13 cellular contexts compared by ENCODE assay signal in the genomic region with DNA sequence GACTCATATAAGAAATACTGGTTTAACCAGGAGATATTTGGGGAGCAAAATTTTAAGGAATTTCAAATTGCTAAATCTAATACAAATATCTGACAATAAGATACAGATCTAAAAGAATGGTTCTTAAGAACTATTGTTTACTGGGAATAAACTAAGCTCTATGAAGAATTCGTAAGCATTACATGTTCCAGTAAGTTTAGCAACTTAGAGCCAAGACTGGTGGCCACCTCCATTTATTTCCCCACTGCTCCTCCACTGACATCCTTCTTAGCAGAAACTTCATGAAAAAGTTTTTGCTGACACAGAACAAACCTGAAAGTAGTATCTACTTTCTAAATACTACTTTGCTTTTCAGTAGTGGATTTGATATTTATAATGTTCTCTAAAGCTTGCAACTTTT.
A peak's percentile ranks its signal among the peaks of the same experiment; 100 is the strongest.
DNase-seq lines count a peak whose midpoint lies in the region; ATAC-seq, FAIRE-seq and TF ChIP-seq lines count a peak whose summit lies in the region.
"Had no signal": no experiment of that assay in that cellular context is flagged by ENCODE, and none has a peak within 500 bp of the region (broad histone marks: within the 10 kb centered on the region; RNA-seq: fewer than 3 reads in every experiment).

No MANE protein-coding gene starts in this region.

- TF ChIP-seq CTCF in keratinocyte (optimal IDR thresholded peaks at IDR 0.05 in 1 of 3, IDR thresholded peaks at IDR 0.05 in 1 of 3, conservative IDR thresholded peaks at IDR 0.05 in 1 of 3; ENCODE audit: extremely low read depth in 1 of 3, insufficient read depth in 2 of 3, low read length in 3 of 3) (no peak), endodermal cell (conservative IDR thresholded peaks at IDR 0.05) (no peak), psoas muscle (IDR thresholded peaks at IDR 0.05) (no peak)

- POLR2A ChIA-PET in naive thymus-derived CD8-positive, alpha-beta T cell (lab: Charles Lee): no interaction called here

- H3K4me1 Mint-ChIP-seq in endodermal cell: no peaks in the 10 kb centered on the region
- H3K4me1 Mint-ChIP-seq in naive thymus-derived CD8-positive, alpha-beta T cell: no peaks in the 10 kb centered on the region

- peaks cover 19% of the 10 kb centered on the region for H3K4me1 ChIP-seq in keratinocyte (ENCODE audit: control insufficient read depth, extremely low read depth, insufficient read depth, low read length)
- H3K4me1 ChIP-seq in endodermal cell (ENCODE audit: control insufficient read depth, insufficient read depth, low read length): no peaks in the 10 kb centered on the region
- H3K4me1 ChIP-seq in psoas muscle: peaks cover 4% of the 10 kb centered on the region

- no peak overlapping the region for H2AFZ ChIP-seq in keratinocyte (ENCODE audit: control insufficient read depth, low read length)

- no peak for FAIRE-seq in keratinocyte (lab: Jason Lieb, UNC)

- no peak for TF ChIP-seq POLR2A in GM18505 (IDR thresholded peaks at IDR 0.05; ENCODE audit: borderline replicate concordance, extremely low read depth, insufficient read depth, insufficient read length)

- ATAC-seq in GM18505 (IDR thresholded peaks at IDR 0.05; ENCODE audit: unreplicated experiment) (peak; percentile 69), GM21576 (IDR thresholded peaks at IDR 0.05; ENCODE audit: unreplicated experiment) (peak; percentile 82), HG03460 (IDR thresholded peaks at IDR 0.05; ENCODE audit: unreplicated experiment) (peak; percentile 65), psoas muscle (no peak)
- ATAC-seq in naive thymus-derived CD8-positive, alpha-beta T cell: no peak

- peaks cover 4% of the 10 kb centered on the region for H3K9me3 Mint-ChIP-seq in endodermal cell
- H3K9me3 Mint-ChIP-seq in naive thymus-derived CD8-positive, alpha-beta T cell: peaks cover 0 to 9% (median 0%) of the 10 kb centered on the region in 9 donors

- H3K27ac Mint-ChIP-seq in endodermal cell: no peak overlapping the region
- H3K27ac Mint-ChIP-seq in naive thymus-derived CD8-positive, alpha-beta T cell: peak overlapping the region in 1 of 10 donors; percentile 13
- H3K27ac Mint-ChIP-seq: brain had no signal

- no peak overlapping the region for H3K4me3 ChIP-seq in keratinocyte (ENCODE audit: control insufficient read depth in 2 of 3, extremely low read depth in 1 of 3, insufficient read depth in 2 of 3, low read depth in 1 of 3, low read length in 3 of 3)
- H3K4me3 ChIP-seq in endodermal cell (ENCODE audit: low read length): no peak overlapping the region
- H3K4me3 ChIP-seq in psoas muscle: no peak overlapping the region

- dilution Hi-C loops in keratinocyte (cut with MboI; ENCODE audit: extremely low pct_ligation_motif_present, low sequenced_read_pairs): no loop called here

- H3K27me3 ChIP-seq in keratinocyte (ENCODE audit: control insufficient read depth, extremely low read depth, insufficient read depth, low read length): no peaks in the 10 kb centered on the region
- no peaks in the 10 kb centered on the region for H3K27me3 ChIP-seq in endodermal cell (ENCODE audit: control insufficient read depth, insufficient read depth, low read length, poor library complexity, severe bottlenecking)
- H3K27me3 ChIP-seq in psoas muscle (ENCODE audit: insufficient read depth in 3 of 3, low read length in 2 of 3): no peaks in the 10 kb centered on the region

- H3K27ac ChIP-seq in keratinocyte (ENCODE audit: control insufficient read depth, insufficient read depth, low read length): no peak overlapping the region
- no peak overlapping the region for H3K27ac ChIP-seq in endodermal cell (ENCODE audit: low read depth, low read length)
- no peak overlapping the region for H3K27ac ChIP-seq in psoas muscle

- 97 to 100% methylated on average over 1 of the region's 1 CpG for WGBS in endodermal cell (ENCODE audit: insufficient coverage in 1 of 2, insufficient read length in 1 of 2), 2 experiments
- WGBS in psoas muscle, 3 donors: 31 to 52% (median 41%) methylated on average over 1 of the region's 1 CpG

- intact Hi-C loops in psoas muscle (cut with DNase I): no loop called here

- peaks cover 10% of the 10 kb centered on the region for H3K79me2 ChIP-seq in keratinocyte (ENCODE audit: control insufficient read depth, insufficient read depth, low read length)

- no peak overlapping the region for H3K9ac ChIP-seq in keratinocyte (ENCODE audit: control insufficient read depth, extremely low read depth, insufficient read depth, low read length)
- no peak overlapping the region for H3K9ac ChIP-seq in endodermal cell (ENCODE audit: extremely low read depth, low read length, poor library complexity, severe bottlenecking)

- H3K36me3 ChIP-seq in keratinocyte (ENCODE audit: control insufficient read depth in 2 of 2, extremely low read depth in 1 of 2, insufficient read depth in 2 of 2, low read length in 2 of 2) (peaks cover 7 to 10% of the 10 kb centered on the region in 2 experiments), endodermal cell (ENCODE audit: control insufficient read depth, insufficient read depth, low read length) (peaks cover 4% of the 10 kb centered on the region), psoas muscle (ENCODE audit: insufficient read depth in 1 of 2, low read depth in 1 of 2) (peaks cover 2 to 23% of the 10 kb centered on the region in 2 donors)

- H3K9me3 ChIP-seq in keratinocyte (ENCODE audit: control insufficient read depth, low read depth, low read length): no peaks in the 10 kb centered on the region
- peaks cover 1% of the 10 kb centered on the region for H3K9me3 ChIP-seq in endodermal cell (ENCODE audit: control insufficient read depth, low read length)
- H3K9me3 ChIP-seq in psoas muscle: no peaks in the 10 kb centered on the region

- H3K27me3 Mint-ChIP-seq in endodermal cell (ENCODE audit: insufficient read depth): no peaks in the 10 kb centered on the region
- no peaks in the 10 kb centered on the region for H3K27me3 Mint-ChIP-seq in naive thymus-derived CD8-positive, alpha-beta T cell
- H3K27me3 Mint-ChIP-seq: brain had no signal

- peaks cover 6% of the 10 kb centered on the region for H3K36me3 Mint-ChIP-seq in endodermal cell (ENCODE audit: low read depth)
- H3K36me3 Mint-ChIP-seq in naive thymus-derived CD8-positive, alpha-beta T cell: peaks cover 6 to 15% (median 9%) of the 10 kb centered on the region in 3 donors

- H3K4me3 Mint-ChIP-seq in endodermal cell: no peak overlapping the region
- H3K4me3 Mint-ChIP-seq in naive thymus-derived CD8-positive, alpha-beta T cell: no peak overlapping the region
- H3K4me3 Mint-ChIP-seq: brain had no signal

- no peaks in the 10 kb centered on the region for H3K9me1 ChIP-seq in keratinocyte (ENCODE audit: control insufficient read depth, extremely low read depth, insufficient read depth, low read length)

- peaks cover 7% of the 10 kb centered on the region for H4K20me1 ChIP-seq in keratinocyte (ENCODE audit: control insufficient read depth, extremely low read depth, insufficient read depth, low read length)

- DNase-seq in keratinocyte (ENCODE audit: low read depth, low spot score) (no peak), endodermal cell (no peak), psoas muscle (no peak), NK-92 (lab: John Stamatoyannopoulos, UW; ENCODE audit: unreplicated experiment) (no peak)
- DNase-seq in naive thymus-derived CD8-positive, alpha-beta T cell: no peak
- DNase-seq: activated CD4-positive, CD25-positive, alpha-beta regulatory T cell treated with anti-CD3 and anti-CD28 coated beads, Interleukin-2, amount 50 U/mL, for 72 hours; DND-41; NCI-H526; retina had no signal

- peak overlapping the region; percentile 6 for H3K4me2 ChIP-seq in keratinocyte (ENCODE audit: control insufficient read depth, extremely low read depth, insufficient read depth, low read depth, low read length)

Comparison
In these comparisons a context has a peak if more than half of its experiments do, and no peak if none do; other contexts are left out.
1. ATAC-seq: peak in GM18505 (single experiment), GM21576 (single experiment) and HG03460 (single experiment); none in psoas muscle (0 of 4) and naive thymus-derived CD8-positive, alpha-beta T cell (0 of 2).